Comparison of ENCODE assay signal across 8 cellular contexts in the genomic region with DNA sequence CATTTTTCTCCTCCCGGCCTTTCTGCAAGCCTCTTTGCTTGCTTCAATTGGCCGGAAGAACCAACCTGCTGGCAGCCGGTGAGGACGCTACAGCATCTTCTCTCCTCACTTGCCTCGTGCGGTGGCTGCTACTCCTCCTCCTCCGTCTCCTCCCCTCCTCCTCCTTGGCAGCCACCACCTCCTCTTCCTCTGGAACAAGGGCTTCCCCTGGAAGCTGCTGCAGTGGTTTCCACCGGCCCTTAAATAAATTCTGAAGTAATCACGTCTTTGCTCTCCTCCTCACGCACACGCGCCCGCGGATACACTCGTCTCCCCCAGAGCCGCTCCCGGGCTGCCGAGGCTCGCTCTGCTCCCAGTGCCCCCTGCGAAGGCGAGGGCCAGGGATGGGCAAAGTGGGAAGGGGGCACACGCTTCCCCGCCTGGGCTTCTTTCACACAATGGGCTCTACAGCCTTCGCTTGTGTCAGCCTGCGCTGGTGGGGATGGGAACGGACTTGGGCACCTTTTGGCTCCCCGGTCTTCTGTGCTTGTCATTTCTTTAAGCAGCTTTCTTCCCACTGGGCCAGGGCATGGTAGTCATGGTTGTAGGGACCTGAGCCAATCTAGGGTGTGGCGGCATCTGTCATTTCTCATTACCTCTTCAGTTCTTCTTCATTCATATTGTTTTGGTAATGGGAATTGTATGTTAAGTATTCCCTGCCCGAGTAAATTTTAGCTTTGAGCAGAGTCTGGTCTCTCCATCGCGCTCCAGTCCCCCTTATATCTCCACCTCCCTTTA. TPM values are rescaled to one million over a fixed set of nuclear protein-coding genes. Genes with fewer than 3 reads are reported as not detected.
A peak's percentile ranks its signal among the peaks of the same experiment; 100 is the strongest.
DNase-seq lines count a peak whose midpoint lies in the region; ATAC-seq and TF ChIP-seq lines count a peak whose summit lies in the region.

A gene (minus strand): TSS at position 136 of the 777 bp plus-strand sequence.

- DNase-seq in Right ventricle myocardium inferior (ENCODE audit: missing footprints) (peak; percentile 60), cardiac septum (ENCODE audit: low spot score) (no peak), SJSA1 (ENCODE audit: low read depth in 1 of 2, low spot score in 2 of 2) (peak in 1 of 2 experiments; percentile 5), lower leg skin (ENCODE audit: low spot score in 2 of 2) (no peak), stromal cell of bone marrow (ENCODE audit: low read depth) (peak; percentile 38), KBM-7 (no peak)

- H3K27me3 ChIP-seq in SJSA1 (replicated peaks) = peaks cover 35% of the 10 kb centered on the region
- H3K27me3 ChIP-seq in ectodermal cell (ENCODE audit: control insufficient read depth, insufficient read depth, low read length, poor library complexity, severe bottlenecking) = peaks cover 37% of the 10 kb centered on the region

- TF ChIP-seq POLR2A in lower leg skin (IDR thresholded peaks at IDR 0.05) = no peak

- H3K9me3 ChIP-seq in SJSA1 (replicated peaks) = no peaks in the 10 kb centered on the region
- H3K9me3 ChIP-seq in ectodermal cell (ENCODE audit: control insufficient read depth, low read length) = no peaks in the 10 kb centered on the region

- peaks cover 8% of the 10 kb centered on the region; the same call in 1 of the 2 replicates for H3K4me1 ChIP-seq in SJSA1 (replicated peaks)
- H3K4me1 ChIP-seq in ectodermal cell (ENCODE audit: control insufficient read depth, insufficient read depth, low read length) = no peaks in the 10 kb centered on the region

- H3K4me3 ChIP-seq in SJSA1 (peak within 1 kb of the TSS; percentile 33), ectodermal cell (ENCODE audit: insufficient read depth, low read depth, low read length) (peak within 1 kb of the TSS; percentile 63), lower leg skin (ENCODE audit: low read depth, poor library complexity, severe bottlenecking) (peak within 1 kb of the TSS; percentile 17)

- WGBS in ectodermal cell, 2 experiments = 6 to 8% methylated on average over 30 to 31 of the region's 31 CpGs
- 4 to 5% methylated on average over 31 of the region's 31 CpGs for WGBS in lower leg skin, 2 donors

- intact Hi-C loops in Right ventricle myocardium inferior (cut with DNase I) (no loop called here), cardiac septum (cut with DNase I) (no loop called here), lower leg skin (cut with DNase I; ENCODE audit: low total_unique reads) (no loop called here)

- peak; percentile 63 for ATAC-seq in Right ventricle myocardium inferior
- ATAC-seq in GM18907 (IDR thresholded peaks at IDR 0.05; ENCODE audit: unreplicated experiment) = no peak

- TF ChIP-seq CTCF in lower leg skin (IDR thresholded peaks at IDR 0.05) = no peak

- H3K36me3 ChIP-seq in SJSA1 (no peaks in the 10 kb centered on the region), ectodermal cell (ENCODE audit: control insufficient read depth, insufficient read depth, low read length) (no peaks in the 10 kb centered on the region)

- H3K27ac ChIP-seq in SJSA1 (no peak within 1 kb of the TSS), ectodermal cell (ENCODE audit: insufficient read depth, low read depth, low read length, poor library complexity, severe bottlenecking) (no peak within 1 kb of the TSS)

- in situ Hi-C loops in KBM-7 (cut with MboI; ENCODE audit: low pct_unique_long_range_greater_than_20kb, low sequenced_read_pairs) = no loop called here

RNA-seq across cellular contexts. Expression of the gene that starts here (rescaled TPM):
- total RNA-seq in Right ventricle myocardium inferior (0.35 TPM), cardiac septum (0.57 TPM), lower leg skin (under 1 TPM in 2 of 4 donors, not detected in 2; 0.81 to 0.84 TPM)
- 0.47 and 1.1 TPM in 2 replicates for total RNA-seq in SJSA1 (2014; rRNA removed; shearing (Covaris generic))
- polyA plus RNA-seq in ectodermal cell (2013, experiment 1 of 4) = 2.8 TPM
- polyA plus RNA-seq in ectodermal cell (2013, experiment 2 of 4) = 1.5 TPM
- 1.8 TPM for polyA plus RNA-seq in ectodermal cell (2013, experiment 3 of 4)
- polyA plus RNA-seq in ectodermal cell (2013, experiment 4 of 4) = 1.2 TPM

Comparison
In these comparisons a context has a peak if more than half of its experiments do, and no peak if none do; other contexts are left out.
1. Peak in DNase-seq and ATAC-seq in Right ventricle myocardium inferior; RNA of the gene not detected or under 1 TPM.